Comparison of ENCODE assay signal across 1 cellular context in the genomic region with DNA sequence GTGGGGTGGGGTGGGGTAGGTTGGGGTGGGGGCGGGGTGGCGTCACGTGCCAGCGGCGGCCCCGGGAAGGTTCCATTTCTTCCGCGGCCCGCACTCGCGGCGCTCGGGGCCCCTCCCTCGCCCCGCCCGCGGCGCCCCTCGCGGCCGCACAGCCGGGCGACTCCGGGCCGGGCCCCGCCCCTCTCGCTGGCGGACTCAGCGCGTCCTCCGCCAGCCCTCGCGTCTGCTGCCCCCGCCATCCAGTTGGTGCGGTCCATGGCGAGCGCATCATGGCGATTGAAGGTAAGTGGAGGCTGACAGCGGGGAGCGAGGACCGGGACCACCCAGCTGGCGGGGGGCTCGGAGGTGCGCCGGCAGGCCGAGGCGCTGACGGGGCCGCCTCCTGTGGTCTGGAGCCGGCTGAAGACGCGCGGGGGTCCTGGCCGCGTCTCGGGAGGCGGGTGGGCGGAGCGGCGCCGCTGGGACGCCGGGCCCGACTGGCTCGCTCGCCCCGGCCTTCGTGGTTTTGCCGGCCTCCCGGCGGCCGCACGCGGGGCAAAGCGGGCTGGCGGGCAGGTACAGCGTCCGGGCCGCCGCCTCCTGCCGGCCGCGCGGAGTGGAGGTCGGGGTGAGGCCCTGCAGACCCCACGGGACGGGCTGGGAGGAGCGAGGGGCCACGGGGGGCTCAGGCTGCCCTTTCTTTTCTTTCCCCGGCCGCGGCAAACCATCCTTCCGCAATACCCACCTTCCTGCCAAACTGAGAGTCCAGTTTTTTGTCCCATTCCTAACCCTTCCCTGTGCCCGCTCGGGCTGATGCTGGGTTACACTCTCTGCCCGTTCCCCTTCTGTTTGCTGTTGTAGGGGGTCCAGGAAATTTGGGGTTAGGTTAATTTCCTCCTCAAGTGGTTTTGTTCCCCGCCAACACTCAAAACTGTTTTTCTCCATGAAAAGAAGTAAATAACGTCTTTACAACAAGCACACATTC.
TF ChIP-seq lines count a peak whose summit lies in the region.

A gene (plus strand): TSS at position 222 of the 964 bp plus-strand sequence. CDS start 48 bp downstream, at position 270.

TF ChIP-seq in H1, 55 proteins besides CTCF, POLR2A, EP300 and RAD21 (continues in another document):
- TF ChIP-seq SAP30 (IDR thresholded peaks at IDR 0.05; ENCODE audit: insufficient read depth, insufficient replicate concordance, low read length) (no peak), RFX5 (IDR thresholded peaks at IDR 0.05; ENCODE audit: borderline replicate concordance, low read depth, low read length) (no peak), RXRA (IDR thresholded peaks at IDR 0.05; ENCODE audit: insufficient read depth, low read depth, low read length) (no peak), SP1 (IDR thresholded peaks at IDR 0.05; ENCODE audit: low read depth, low read length) (no peak), TBP (IDR thresholded peaks at IDR 0.05; ENCODE audit: low read depth, low read length) (peak; percentile 46; the same call in 1 of the 2 replicates), SP4 (IDR thresholded peaks at IDR 0.05; ENCODE audit: low read length) (no peak), BCL11A (IDR thresholded peaks at IDR 0.05; ENCODE audit: low read depth in 2 of 2, low read length in 2 of 2) (no peak), SIN3A (conservative IDR thresholded peaks at IDR 0.05 in 1 of 2, IDR thresholded peaks at IDR 0.05 in 1 of 2; ENCODE audit: low read depth in 1 of 2, low read length in 2 of 2) (no peak), EZH2 (IDR thresholded peaks at IDR 0.05; ENCODE audit: low read depth, low read length, severe bottlenecking) (no peak), CHD1 (IDR thresholded peaks at IDR 0.05; ENCODE audit: low read depth, low read length) (peak; percentile 34; the same call in 1 of the 2 replicates), SRF (IDR thresholded peaks at IDR 0.05; ENCODE audit: low read depth, low read length) (no peak), POU5F1 (IDR thresholded peaks at IDR 0.05; ENCODE audit: low read depth, low read length) (no peak), BACH1 (IDR thresholded peaks at IDR 0.05; ENCODE audit: low read length) (no peak), HDAC2 (IDR thresholded peaks at IDR 0.05; ENCODE audit: borderline replicate concordance in 1 of 2, low read depth in 2 of 2, low read length in 2 of 2) (no peak), SUZ12 (IDR thresholded peaks at IDR 0.05; ENCODE audit: low read length) (no peak), HDAC6 (IDR thresholded peaks at IDR 0.05; ENCODE audit: low read depth, low read length) (no peak), TAF7 (optimal IDR thresholded peaks at IDR 0.05; ENCODE audit: borderline replicate concordance, low read depth, low read length) (no peak), JUN (IDR thresholded peaks at IDR 0.05; ENCODE audit: low read depth, low read length) (no peak), KDM1A (IDR thresholded peaks at IDR 0.05; ENCODE audit: borderline replicate concordance, low read length) (no peak), FOSL1 (IDR thresholded peaks at IDR 0.05; ENCODE audit: insufficient read depth, low read depth, low read length) (no peak), MAFK (IDR thresholded peaks at IDR 0.05; ENCODE audit: low read depth, low read length) (no peak), KDM4A (IDR thresholded peaks at IDR 0.05; ENCODE audit: low read depth, low read length, severe bottlenecking) (peak; percentile 76), CBX5 (IDR thresholded peaks at IDR 0.05; ENCODE audit: low read depth, low read length) (no peak), RBBP5 (IDR thresholded peaks at IDR 0.05; ENCODE audit: borderline replicate concordance, low read depth, low read length) (peak; percentile 70; the same call in 1 of the 2 replicates), JUND (IDR thresholded peaks at IDR 0.05; ENCODE audit: low read length) (peak; percentile 58; the same call in 1 of the 2 replicates), SP2 (IDR thresholded peaks at IDR 0.05; ENCODE audit: low read length) (no peak), EGR1 (IDR thresholded peaks at IDR 0.05; ENCODE audit: borderline replicate concordance, low read depth, low read length) (no peak), TCF12 (IDR thresholded peaks at IDR 0.05; ENCODE audit: low read depth, low read length) (no peak), SIX5 (IDR thresholded peaks at IDR 0.05; ENCODE audit: low read depth, low read length) (no peak), CBX8 (IDR thresholded peaks at IDR 0.05; ENCODE audit: borderline replicate concordance, low read depth, low read length) (no peak), POLR2AphosphoS5 (IDR thresholded peaks at IDR 0.05; ENCODE audit: low read depth, low read length) (peak; percentile 64; the same call in 1 of the 2 replicates), CREB1 (IDR thresholded peaks at IDR 0.05) (peak; percentile 54), CHD2 (IDR thresholded peaks at IDR 0.05; ENCODE audit: low read length) (no peak), YY1 (IDR thresholded peaks at IDR 0.05; ENCODE audit: low read depth, low read length) (peak; percentile 59; the same call in 1 of the 2 replicates), PHF8 (conservative IDR thresholded peaks at IDR 0.05; ENCODE audit: low read depth, low read length) (peak; percentile 72), CEBPB (IDR thresholded peaks at IDR 0.05; ENCODE audit: low read depth, low read length) (no peak), TEAD4 (IDR thresholded peaks at IDR 0.05; ENCODE audit: low read depth, low read length) (no peak), RNF2 (IDR thresholded peaks at IDR 0.05; ENCODE audit: borderline replicate concordance, low read depth, low read length, missing control alignments, poor library complexity, severe bottlenecking) (no peak), KDM5A (IDR thresholded peaks at IDR 0.05; ENCODE audit: low read length) (no peak), CTBP2 (IDR thresholded peaks at IDR 0.05; ENCODE audit: borderline replicate concordance, insufficient read depth, insufficient read length, low read length) (no peak), SIRT6 (IDR thresholded peaks at IDR 0.05; ENCODE audit: low read length) (no peak), TAF1 (IDR thresholded peaks at IDR 0.05; ENCODE audit: low read depth, low read length) (peak; percentile 80), BRCA1 (IDR thresholded peaks at IDR 0.05; ENCODE audit: low read depth, low read length) (no peak), GTF2F1 (IDR thresholded peaks at IDR 0.05; ENCODE audit: borderline replicate concordance, low read depth, low read length) (no peak), GABPA (IDR thresholded peaks at IDR 0.05; ENCODE audit: borderline replicate concordance, insufficient read depth, low read length) (no peak), NRF1 (IDR thresholded peaks at IDR 0.05; ENCODE audit: low read depth, low read length) (no peak), NANOG (IDR thresholded peaks at IDR 0.05; ENCODE audit: insufficient read depth, low read depth, low read length, poor library complexity, severe bottlenecking) (peak; percentile 38), ZNF274 (IDR thresholded peaks at IDR 0.05; ENCODE audit: borderline replicate concordance, extremely low read depth, low read length) (no peak)
- TF ChIP-seq, protein P1, sequence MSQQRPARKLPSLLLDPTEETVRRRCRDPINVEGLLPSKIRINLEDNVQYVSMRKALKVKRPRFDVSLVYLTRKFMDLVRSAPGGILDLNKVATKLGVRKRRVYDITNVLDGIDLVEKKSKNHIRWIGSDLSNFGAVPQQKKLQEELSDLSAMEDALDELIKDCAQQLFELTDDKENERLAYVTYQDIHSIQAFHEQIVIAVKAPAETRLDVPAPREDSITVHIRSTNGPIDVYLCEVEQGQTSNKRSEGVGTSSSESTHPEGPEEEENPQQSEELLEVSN (IDR thresholded peaks at IDR 0.05) = 0 out of 2 replicates have a peak, but pooled peaks have one; percentile 13
- TF ChIP-seq, protein P2, sequence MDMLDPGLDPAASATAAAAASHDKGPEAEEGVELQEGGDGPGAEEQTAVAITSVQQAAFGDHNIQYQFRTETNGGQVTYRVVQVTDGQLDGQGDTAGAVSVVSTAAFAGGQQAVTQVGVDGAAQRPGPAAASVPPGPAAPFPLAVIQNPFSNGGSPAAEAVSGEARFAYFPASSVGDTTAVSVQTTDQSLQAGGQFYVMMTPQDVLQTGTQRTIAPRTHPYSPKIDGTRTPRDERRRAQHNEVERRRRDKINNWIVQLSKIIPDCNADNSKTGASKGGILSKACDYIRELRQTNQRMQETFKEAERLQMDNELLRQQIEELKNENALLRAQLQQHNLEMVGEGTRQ (IDR thresholded peaks at IDR 0.05; ENCODE audit: low read length) = no peak
- TF ChIP-seq, protein P3, sequence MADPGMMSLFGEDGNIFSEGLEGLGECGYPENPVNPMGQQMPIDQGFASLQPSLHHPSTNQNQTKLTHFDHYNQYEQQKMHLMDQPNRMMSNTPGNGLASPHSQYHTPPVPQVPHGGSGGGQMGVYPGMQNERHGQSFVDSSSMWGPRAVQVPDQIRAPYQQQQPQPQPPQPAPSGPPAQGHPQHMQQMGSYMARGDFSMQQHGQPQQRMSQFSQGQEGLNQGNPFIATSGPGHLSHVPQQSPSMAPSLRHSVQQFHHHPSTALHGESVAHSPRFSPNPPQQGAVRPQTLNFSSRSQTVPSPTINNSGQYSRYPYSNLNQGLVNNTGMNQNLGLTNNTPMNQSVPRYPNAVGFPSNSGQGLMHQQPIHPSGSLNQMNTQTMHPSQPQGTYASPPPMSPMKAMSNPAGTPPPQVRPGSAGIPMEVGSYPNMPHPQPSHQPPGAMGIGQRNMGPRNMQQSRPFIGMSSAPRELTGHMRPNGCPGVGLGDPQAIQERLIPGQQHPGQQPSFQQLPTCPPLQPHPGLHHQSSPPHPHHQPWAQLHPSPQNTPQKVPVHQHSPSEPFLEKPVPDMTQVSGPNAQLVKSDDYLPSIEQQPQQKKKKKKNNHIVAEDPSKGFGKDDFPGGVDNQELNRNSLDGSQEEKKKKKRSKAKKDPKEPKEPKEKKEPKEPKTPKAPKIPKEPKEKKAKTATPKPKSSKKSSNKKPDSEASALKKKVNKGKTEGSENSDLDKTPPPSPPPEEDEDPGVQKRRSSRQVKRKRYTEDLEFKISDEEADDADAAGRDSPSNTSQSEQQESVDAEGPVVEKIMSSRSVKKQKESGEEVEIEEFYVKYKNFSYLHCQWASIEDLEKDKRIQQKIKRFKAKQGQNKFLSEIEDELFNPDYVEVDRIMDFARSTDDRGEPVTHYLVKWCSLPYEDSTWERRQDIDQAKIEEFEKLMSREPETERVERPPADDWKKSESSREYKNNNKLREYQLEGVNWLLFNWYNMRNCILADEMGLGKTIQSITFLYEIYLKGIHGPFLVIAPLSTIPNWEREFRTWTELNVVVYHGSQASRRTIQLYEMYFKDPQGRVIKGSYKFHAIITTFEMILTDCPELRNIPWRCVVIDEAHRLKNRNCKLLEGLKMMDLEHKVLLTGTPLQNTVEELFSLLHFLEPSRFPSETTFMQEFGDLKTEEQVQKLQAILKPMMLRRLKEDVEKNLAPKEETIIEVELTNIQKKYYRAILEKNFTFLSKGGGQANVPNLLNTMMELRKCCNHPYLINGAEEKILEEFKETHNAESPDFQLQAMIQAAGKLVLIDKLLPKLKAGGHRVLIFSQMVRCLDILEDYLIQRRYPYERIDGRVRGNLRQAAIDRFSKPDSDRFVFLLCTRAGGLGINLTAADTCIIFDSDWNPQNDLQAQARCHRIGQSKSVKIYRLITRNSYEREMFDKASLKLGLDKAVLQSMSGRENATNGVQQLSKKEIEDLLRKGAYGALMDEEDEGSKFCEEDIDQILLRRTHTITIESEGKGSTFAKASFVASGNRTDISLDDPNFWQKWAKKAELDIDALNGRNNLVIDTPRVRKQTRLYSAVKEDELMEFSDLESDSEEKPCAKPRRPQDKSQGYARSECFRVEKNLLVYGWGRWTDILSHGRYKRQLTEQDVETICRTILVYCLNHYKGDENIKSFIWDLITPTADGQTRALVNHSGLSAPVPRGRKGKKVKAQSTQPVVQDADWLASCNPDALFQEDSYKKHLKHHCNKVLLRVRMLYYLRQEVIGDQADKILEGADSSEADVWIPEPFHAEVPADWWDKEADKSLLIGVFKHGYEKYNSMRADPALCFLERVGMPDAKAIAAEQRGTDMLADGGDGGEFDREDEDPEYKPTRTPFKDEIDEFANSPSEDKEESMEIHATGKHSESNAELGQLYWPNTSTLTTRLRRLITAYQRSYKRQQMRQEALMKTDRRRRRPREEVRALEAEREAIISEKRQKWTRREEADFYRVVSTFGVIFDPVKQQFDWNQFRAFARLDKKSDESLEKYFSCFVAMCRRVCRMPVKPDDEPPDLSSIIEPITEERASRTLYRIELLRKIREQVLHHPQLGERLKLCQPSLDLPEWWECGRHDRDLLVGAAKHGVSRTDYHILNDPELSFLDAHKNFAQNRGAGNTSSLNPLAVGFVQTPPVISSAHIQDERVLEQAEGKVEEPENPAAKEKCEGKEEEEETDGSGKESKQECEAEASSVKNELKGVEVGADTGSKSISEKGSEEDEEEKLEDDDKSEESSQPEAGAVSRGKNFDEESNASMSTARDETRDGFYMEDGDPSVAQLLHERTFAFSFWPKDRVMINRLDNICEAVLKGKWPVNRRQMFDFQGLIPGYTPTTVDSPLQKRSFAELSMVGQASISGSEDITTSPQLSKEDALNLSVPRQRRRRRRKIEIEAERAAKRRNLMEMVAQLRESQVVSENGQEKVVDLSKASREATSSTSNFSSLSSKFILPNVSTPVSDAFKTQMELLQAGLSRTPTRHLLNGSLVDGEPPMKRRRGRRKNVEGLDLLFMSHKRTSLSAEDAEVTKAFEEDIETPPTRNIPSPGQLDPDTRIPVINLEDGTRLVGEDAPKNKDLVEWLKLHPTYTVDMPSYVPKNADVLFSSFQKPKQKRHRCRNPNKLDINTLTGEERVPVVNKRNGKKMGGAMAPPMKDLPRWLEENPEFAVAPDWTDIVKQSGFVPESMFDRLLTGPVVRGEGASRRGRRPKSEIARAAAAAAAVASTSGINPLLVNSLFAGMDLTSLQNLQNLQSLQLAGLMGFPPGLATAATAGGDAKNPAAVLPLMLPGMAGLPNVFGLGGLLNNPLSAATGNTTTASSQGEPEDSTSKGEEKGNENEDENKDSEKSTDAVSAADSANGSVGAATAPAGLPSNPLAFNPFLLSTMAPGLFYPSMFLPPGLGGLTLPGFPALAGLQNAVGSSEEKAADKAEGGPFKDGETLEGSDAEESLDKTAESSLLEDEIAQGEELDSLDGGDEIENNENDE (IDR thresholded peaks at IDR 0.05; ENCODE audit: insufficient replicate concordance, low read length) = no peak
- TF ChIP-seq, protein P4, sequence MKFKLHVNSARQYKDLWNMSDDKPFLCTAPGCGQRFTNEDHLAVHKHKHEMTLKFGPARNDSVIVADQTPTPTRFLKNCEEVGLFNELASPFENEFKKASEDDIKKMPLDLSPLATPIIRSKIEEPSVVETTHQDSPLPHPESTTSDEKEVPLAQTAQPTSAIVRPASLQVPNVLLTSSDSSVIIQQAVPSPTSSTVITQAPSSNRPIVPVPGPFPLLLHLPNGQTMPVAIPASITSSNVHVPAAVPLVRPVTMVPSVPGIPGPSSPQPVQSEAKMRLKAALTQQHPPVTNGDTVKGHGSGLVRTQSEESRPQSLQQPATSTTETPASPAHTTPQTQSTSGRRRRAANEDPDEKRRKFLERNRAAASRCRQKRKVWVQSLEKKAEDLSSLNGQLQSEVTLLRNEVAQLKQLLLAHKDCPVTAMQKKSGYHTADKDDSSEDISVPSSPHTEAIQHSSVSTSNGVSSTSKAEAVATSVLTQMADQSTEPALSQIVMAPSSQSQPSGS (IDR thresholded peaks at IDR 0.05; ENCODE audit: low read length) = no peak
- TF ChIP-seq, protein P5, sequence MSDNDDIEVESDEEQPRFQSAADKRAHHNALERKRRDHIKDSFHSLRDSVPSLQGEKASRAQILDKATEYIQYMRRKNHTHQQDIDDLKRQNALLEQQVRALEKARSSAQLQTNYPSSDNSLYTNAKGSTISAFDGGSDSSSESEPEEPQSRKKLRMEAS (IDR thresholded peaks at IDR 0.05) = peak; percentile 37; the same call in 1 of the 2 replicates
- TF ChIP-seq, protein P6, sequence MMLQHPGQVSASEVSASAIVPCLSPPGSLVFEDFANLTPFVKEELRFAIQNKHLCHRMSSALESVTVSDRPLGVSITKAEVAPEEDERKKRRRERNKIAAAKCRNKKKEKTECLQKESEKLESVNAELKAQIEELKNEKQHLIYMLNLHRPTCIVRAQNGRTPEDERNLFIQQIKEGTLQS (IDR thresholded peaks at IDR 0.05; ENCODE audit: insufficient read depth, low read depth, low read length) = no peak
